In genomic region chr11:119012629-119013170, GRCh38 we compare ENCODE assay signal across 1 cellular context.
TF ChIP-seq lines count a peak whose summit lies in the region.

No MANE protein-coding gene starts in this region.

TF ChIP-seq in GM12891, 5 proteins besides CTCF, POLR2A, EP300 and RAD21:
- 0 out of 2 replicates have a peak, but pooled peaks have one; percentile 28 for TF ChIP-seq POLR2AphosphoS5 (IDR thresholded peaks at IDR 0.05; ENCODE audit: low read depth, low read length)
- TF ChIP-seq PAX5 (IDR thresholded peaks at IDR 0.05; ENCODE audit: insufficient read depth, low read length, severe bottlenecking), result no peak
